ENCODE assay signal across 9 cellular contexts in the genomic region with DNA sequence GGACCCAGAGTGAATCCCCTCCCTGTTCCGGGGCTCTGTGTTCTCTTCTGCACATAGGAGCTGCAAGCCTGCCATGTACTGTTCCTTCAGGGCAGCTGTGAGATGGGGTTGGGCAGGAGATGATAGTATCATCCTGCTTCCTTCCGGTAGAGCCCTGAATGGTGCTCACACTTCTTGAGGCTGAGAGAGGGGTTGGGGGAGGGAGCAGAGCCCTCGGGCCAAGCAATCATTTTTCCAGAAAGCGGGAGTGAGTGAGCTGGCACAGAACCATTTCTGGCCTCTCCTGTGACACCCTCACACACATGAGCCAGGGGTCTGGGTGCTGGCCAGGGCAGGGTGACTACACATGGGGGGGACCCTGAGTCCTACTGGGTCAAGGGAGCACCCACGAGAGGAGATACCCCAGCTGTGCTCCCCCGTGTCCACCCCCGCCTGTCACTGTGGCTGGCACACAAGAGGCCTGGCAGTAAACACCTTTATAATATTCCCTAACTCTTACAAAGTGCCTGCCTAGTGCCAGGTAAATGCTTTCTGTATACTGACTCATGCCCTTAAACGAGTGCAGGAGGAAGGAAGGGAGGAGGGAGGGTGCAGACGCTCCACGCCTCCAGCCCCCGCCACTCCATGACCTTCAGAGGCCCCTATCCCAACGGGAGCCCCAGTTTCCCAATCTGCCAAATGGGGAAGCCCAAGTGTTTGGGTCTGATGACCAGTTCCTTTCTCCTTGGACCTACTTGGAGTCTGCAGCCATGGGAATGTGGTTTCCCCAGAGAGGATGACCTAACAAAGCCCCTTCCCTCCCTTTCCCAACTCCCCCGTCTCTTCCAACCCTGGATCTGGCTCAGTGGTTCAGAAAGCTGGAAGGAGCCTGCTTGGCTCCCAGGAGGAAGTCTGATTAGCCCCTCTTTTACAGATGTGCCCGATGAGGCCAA. TPM values are rescaled to one million over a fixed set of nuclear protein-coding genes. Genes with fewer than 3 reads are reported as not detected.
DNase-seq lines count a peak whose midpoint lies in the region; ATAC-seq and TF ChIP-seq lines count a peak whose summit lies in the region.
"Had no signal": no experiment of that assay in that cellular context is flagged by ENCODE, and none has a peak within 500 bp of the region (broad histone marks: within the 10 kb centered on the region; RNA-seq: fewer than 3 reads in every experiment).

No MANE protein-coding gene starts in this region.

- no peak for TF ChIP-seq POLR2A in tibial nerve (IDR thresholded peaks at IDR 0.05)

- peak; percentile 30 for ATAC-seq in GM19351 (IDR thresholded peaks at IDR 0.05; ENCODE audit: unreplicated experiment)
- ATAC-seq in left ventricle myocardium superior: peak; percentile 53
- ATAC-seq in HG02840 (IDR thresholded peaks at IDR 0.05; ENCODE audit: low FRiP score, unreplicated experiment): no peak

- H3K27me3 Mint-ChIP-seq in activated T-helper 2 cell treated with anti-CD3 and anti-CD28 coated beads, Interferon-gamma antibody, Interleukin-2, Interleukin-4, amounts not matched to agents 10 μg/mL and 5 μg/mL and 100 μg/mL, durations not matched to agents 14 hours and 24 hours and 36 hours (ENCODE audit: low read depth): no peaks in the 10 kb centered on the region

- peak; percentile 59 for DNase-seq in activated T-helper 2 cell treated with anti-CD3 and anti-CD28 coated beads, Interferon-gamma antibody, Interleukin-2, Interleukin-4, amounts not matched to agents 10 μg/mL and 5 μg/mL and 100 μg/mL, durations not matched to agents 14 hours and 24 hours and 36 hours (ENCODE audit: low spot score)
- DNase-seq in left ventricle myocardium superior: no peak
- no peak for DNase-seq in tibial nerve (ENCODE audit: low spot score in 2 of 2)
- DNase-seq in dedifferentiated amniotic fluid mesenchymal stem cell (ENCODE audit: extremely low spot score): no peak
- no peak for DNase-seq in LoVo (ENCODE audit: low spot score)

- peak overlapping the region; percentile 85 for H3K27ac Mint-ChIP-seq in activated T-helper 2 cell treated with anti-CD3 and anti-CD28 coated beads, Interferon-gamma antibody, Interleukin-2, Interleukin-4, amounts not matched to agents 10 μg/mL and 5 μg/mL and 100 μg/mL, durations not matched to agents 14 hours and 24 hours and 36 hours

- H3K36me3 Mint-ChIP-seq in activated T-helper 2 cell treated with anti-CD3 and anti-CD28 coated beads, Interferon-gamma antibody, Interleukin-2, Interleukin-4, amounts not matched to agents 10 μg/mL and 5 μg/mL and 100 μg/mL, durations not matched to agents 14 hours and 24 hours and 36 hours (ENCODE audit: low read depth): peaks cover 83% of the 10 kb centered on the region

- peak overlapping the region; percentile 76 for H3K4me3 Mint-ChIP-seq in activated T-helper 2 cell treated with anti-CD3 and anti-CD28 coated beads, Interferon-gamma antibody, Interleukin-2, Interleukin-4, amounts not matched to agents 10 μg/mL and 5 μg/mL and 100 μg/mL, durations not matched to agents 14 hours and 24 hours and 36 hours (ENCODE audit: low read depth)

- no peak overlapping the region for H3K4me3 ChIP-seq in tibial nerve

- TF ChIP-seq CTCF in tibial nerve (IDR thresholded peaks at IDR 0.05): no peak

- 33 to 36% methylated on average over 9 to 14 of the region's 14 CpGs for WGBS in tibial nerve, 2 donors

- intact Hi-C loops in activated T-helper 2 cell treated with anti-CD3 and anti-CD28 coated beads, Interferon-gamma antibody, Interleukin-2, Interleukin-4, amounts not matched to agents 10 μg/mL and 5 μg/mL and 100 μg/mL, durations not matched to agents 14 hours and 24 hours and 36 hours (cut with micrococcal nuclease): loop anchor here (1.0 kb wide), 1 partner anchor 8 kb away; no protein-coding TSS in a partner anchor
- intact Hi-C loops in left ventricle myocardium superior (cut with micrococcal nuclease): no loop called here

- no peaks in the 10 kb centered on the region for H3K9me3 ChIP-seq in KOPT-K1 (ENCODE audit: insufficient read depth, low read length, poor library complexity, severe bottlenecking)
- H3K9me3 ChIP-seq in tibial nerve: no peaks in the 10 kb centered on the region

- peaks cover 78% of the 10 kb centered on the region for H3K4me1 Mint-ChIP-seq in activated T-helper 2 cell treated with anti-CD3 and anti-CD28 coated beads, Interferon-gamma antibody, Interleukin-2, Interleukin-4, amounts not matched to agents 10 μg/mL and 5 μg/mL and 100 μg/mL, durations not matched to agents 14 hours and 24 hours and 36 hours (ENCODE audit: low read depth)

- H3K27ac ChIP-seq in KOPT-K1 (ENCODE audit: low read depth, low read length, poor library complexity, severe bottlenecking) (peak overlapping the region; percentile 97), tibial nerve (peak overlapping the region in 3 of 4 donors; percentile 13 to 70 (median 48))
- H3K27ac ChIP-seq: VCaP had no signal

- no peaks in the 10 kb centered on the region for H3K9me3 Mint-ChIP-seq in activated T-helper 2 cell treated with anti-CD3 and anti-CD28 coated beads, Interferon-gamma antibody, Interleukin-2, Interleukin-4, amounts not matched to agents 10 μg/mL and 5 μg/mL and 100 μg/mL, durations not matched to agents 14 hours and 24 hours and 36 hours

- no peak for TF ChIP-seq EP300 in tibial nerve (IDR thresholded peaks at IDR 0.05)

- peaks cover 80% of the 10 kb centered on the region for H3K36me3 ChIP-seq in KOPT-K1 (ENCODE audit: insufficient read depth, low read length)
- peaks cover 3 to 75% (median 10%) of the 10 kb centered on the region in 3 donors for H3K36me3 ChIP-seq in tibial nerve

- peaks cover 0 to 46% (median 16%) of the 10 kb centered on the region in 4 donors for H3K4me1 ChIP-seq in tibial nerve

- no peaks in the 10 kb centered on the region for H3K27me3 ChIP-seq in tibial nerve

RNA-seq across cellular contexts. Expression of gene AKNA, which starts 15.5 kb away (rescaled TPM):
- 152 TPM in 2 replicates for total RNA-seq in activated T-helper 2 cell treated with anti-CD3 and anti-CD28 coated beads, Interferon-gamma antibody, Interleukin-2, Interleukin-4, amounts not matched to agents 10 μg/mL and 5 μg/mL and 100 μg/mL, durations not matched to agents 14 hours and 24 hours and 36 hours
- total RNA-seq in left ventricle myocardium superior (5.1 TPM), tibial nerve (10 to 100 TPM; 23.6 to 42.2 (median 36.6) TPM)

RNA-seq across cellular contexts. Expression of gene ORM2, which starts 42.6 kb away (rescaled TPM):
- total RNA-seq in activated T-helper 2 cell treated with anti-CD3 and anti-CD28 coated beads, Interferon-gamma antibody, Interleukin-2, Interleukin-4, amounts not matched to agents 10 μg/mL and 5 μg/mL and 100 μg/mL, durations not matched to agents 14 hours and 24 hours and 36 hours: not detected in 2 replicates
- total RNA-seq in left ventricle myocardium superior (not detected), tibial nerve (not detected)

RNA-seq across cellular contexts. Expression of gene ORM1, which starts 49.4 kb away (rescaled TPM):
- total RNA-seq in activated T-helper 2 cell treated with anti-CD3 and anti-CD28 coated beads, Interferon-gamma antibody, Interleukin-2, Interleukin-4, amounts not matched to agents 10 μg/mL and 5 μg/mL and 100 μg/mL, durations not matched to agents 14 hours and 24 hours and 36 hours: not detected in 2 replicates
- not detected for total RNA-seq in left ventricle myocardium superior
- total RNA-seq in tibial nerve: not detected
